In genomic region chr7:99476107-99476506, GRCh38 we compare ENCODE assay signal across 25 cellular contexts.
"Had no signal": no experiment of that assay in that cellular context is flagged by ENCODE, and none has a peak within 500 bp of the region (broad histone marks: within the 10 kb centered on the region; RNA-seq: fewer than 3 reads in every experiment).

No MANE protein-coding gene starts in this region.

- H3K27me3 Mint-ChIP-seq: activated CD4-positive, alpha-beta T cell treated with anti-CD3 and anti-CD28 coated beads, Interleukin-2, amount 10 ng/mL, durations not matched to agents 24 days and 14 days; activated CD8-positive, alpha-beta memory T cell treated with anti-CD3 and anti-CD28 coated beads, Interleukin-2, amount 10 ng/mL, durations not matched to agents 7 days and 5 days; activated CD8-positive, alpha-beta T cell treated with anti-CD3 and anti-CD28 coated beads for 36 hours; activated naive CD4-positive, alpha-beta T cell treated with anti-CD3 and anti-CD28 coated beads, Interleukin-2, amount 50 U/mL, for 24 hours; memory B cell; stimulated activated memory B cell treated with anti-CD40 and anti-IgM and Interleukin-4, amounts not matched to agents 10 μg/mL and 1 μg/mL and 100 μg/mL, for 72 hours had no signal

- H3K9me3 ChIP-seq: esophagus squamous epithelium, gastroesophageal sphincter, testis, upper lobe of left lung had no signal

- H3K4me3 ChIP-seq: esophagus squamous epithelium, gastroesophageal sphincter, testis, upper lobe of left lung had no signal

- ATAC-seq: activated CD8-positive, alpha-beta memory T cell treated with anti-CD3 and anti-CD28 coated beads, Interleukin-2, amount 10 ng/mL, durations not matched to agents 7 days and 5 days; activated CD8-positive, alpha-beta T cell treated with anti-CD3 and anti-CD28 coated beads for 36 hours; gastroesophageal sphincter; left ventricle myocardium superior; sciatic nerve; stimulated activated memory B cell treated with anti-CD40 and anti-IgM and Interleukin-4, amounts not matched to agents 10 μg/mL and 1 μg/mL and 100 μg/mL, for 72 hours had no signal

- H3K9me3 Mint-ChIP-seq: activated CD4-positive, alpha-beta T cell treated with anti-CD3 and anti-CD28 coated beads, Interleukin-2, amount 10 ng/mL, durations not matched to agents 24 days and 14 days; activated CD8-positive, alpha-beta T cell treated with anti-CD3 and anti-CD28 coated beads for 36 hours; activated naive CD4-positive, alpha-beta T cell treated with anti-CD3 and anti-CD28 coated beads, Interleukin-2, amount 50 U/mL, for 24 hours; memory B cell; nephron progenitor cell; stimulated activated memory B cell treated with anti-CD40 and anti-IgM and Interleukin-4, amounts not matched to agents 10 μg/mL and 1 μg/mL and 100 μg/mL, for 72 hours had no signal

- H3K27ac Mint-ChIP-seq: activated CD4-positive, alpha-beta T cell treated with anti-CD3 and anti-CD28 coated beads, Interleukin-2, amount 10 ng/mL, durations not matched to agents 24 days and 14 days; activated CD8-positive, alpha-beta memory T cell treated with anti-CD3 and anti-CD28 coated beads, Interleukin-2, amount 10 ng/mL, durations not matched to agents 7 days and 5 days; activated CD8-positive, alpha-beta T cell treated with anti-CD3 and anti-CD28 coated beads for 36 hours; memory B cell had no signal

- H3K27ac ChIP-seq: brain microvascular endothelial cell, esophagus squamous epithelium, gastroesophageal sphincter, testis, upper lobe of left lung had no signal

- DNase-seq: activated CD4-positive, alpha-beta T cell treated with anti-CD3 and anti-CD28 coated beads, Interleukin-2, amount 10 ng/mL, durations not matched to agents 24 days and 14 days; activated CD8-positive, alpha-beta memory T cell treated with anti-CD3 and anti-CD28 coated beads, Interleukin-2, amount 10 ng/mL, durations not matched to agents 7 days and 5 days; activated CD8-positive, alpha-beta T cell treated with anti-CD3 and anti-CD28 coated beads for 36 hours; activated effector memory CD4-positive, alpha-beta T cell treated with anti-CD3 and anti-CD28 coated beads, Interleukin-2, amount 50 U/mL, for 16 hours; activated T-cell treated with anti-CD3 and anti-CD28 coated beads for 4 hours; brain microvascular endothelial cell; caudate nucleus; effector memory CD4-positive, alpha-beta T cell; esophagus squamous epithelium; head of caudate nucleus; hypothalamus; left ventricle myocardium superior; nephron progenitor cell; occipital lobe; small intestine; stimulated activated CD4-positive, alpha-beta T cell treated with anti-CD3 and anti-CD28 coated beads, Interleukin-2, amount 100 ng/mL, for 24 hours; testis; upper lobe of left lung had no signal

- H3K27me3 ChIP-seq: brain microvascular endothelial cell, esophagus squamous epithelium, gastroesophageal sphincter, testis, upper lobe of left lung had no signal

- H3K4me3 Mint-ChIP-seq: activated CD4-positive, alpha-beta T cell treated with anti-CD3 and anti-CD28 coated beads, Interleukin-2, amount 10 ng/mL, durations not matched to agents 24 days and 14 days; activated CD8-positive, alpha-beta memory T cell treated with anti-CD3 and anti-CD28 coated beads, Interleukin-2, amount 10 ng/mL, durations not matched to agents 7 days and 5 days; activated CD8-positive, alpha-beta T cell treated with anti-CD3 and anti-CD28 coated beads for 36 hours; activated naive CD4-positive, alpha-beta T cell treated with anti-CD3 and anti-CD28 coated beads, Interleukin-2, amount 50 U/mL, for 24 hours; memory B cell; stimulated activated memory B cell treated with anti-CD40 and anti-IgM and Interleukin-4, amounts not matched to agents 10 μg/mL and 1 μg/mL and 100 μg/mL, for 72 hours had no signal

- FAIRE-seq: colon, endothelial cell of umbilical vein, small intestine had no signal
